ENCODE assay signal across 24 cellular contexts in genomic region chr3:46239301-46239938, GRCh38. TPM values are rescaled to one million over a fixed set of nuclear protein-coding genes. Genes with fewer than 3 reads are reported as not detected.
"Had no signal": no experiment of that assay in that cellular context is flagged by ENCODE, and none has a peak within 500 bp of the region (broad histone marks: within the 10 kb centered on the region; RNA-seq: fewer than 3 reads in every experiment).

No MANE protein-coding gene starts in this region.

- H3K9me3 ChIP-seq: spleen, thyroid gland had no signal

- H3K4me2 ChIP-seq: hepatocyte had no signal

- ATAC-seq: activated CD8-positive, alpha-beta memory T cell treated with anti-CD3 and anti-CD28 coated beads, Interleukin-2, amount 10 ng/mL, durations not matched to agents 7 days and 5 days; activated T-helper 17 cell treated with anti-CD3 and anti-CD28 coated beads, Interleukin-2, amount 50 U/mL, for 72 hours; left lobe of liver had no signal

- H3K79me2 ChIP-seq: hepatocyte had no signal

- H3K4me1 ChIP-seq: thyroid gland had no signal

- H2AFZ ChIP-seq: hepatocyte had no signal

- FAIRE-seq: colon, kidney had no signal

- H3K27me3 ChIP-seq: hepatocyte, spleen, thyroid gland had no signal

- H3K36me3 ChIP-seq: spleen, thyroid gland, WERI-Rb-1 had no signal

- H3K4me3 ChIP-seq: hepatocyte, lung, spleen, thyroid gland had no signal

- H3K27ac ChIP-seq: hepatocyte, spleen, thyroid gland, WERI-Rb-1 had no signal

- DNase-seq: activated CD4-positive, alpha-beta memory T cell treated with anti-CD3 and anti-CD28 coated beads for 36 hours; activated CD4-positive, alpha-beta T cell treated with anti-CD3 and anti-CD28 coated beads for 4 hours; activated CD8-positive, alpha-beta memory T cell treated with anti-CD3 and anti-CD28 coated beads, Interleukin-2, amount 10 ng/mL, durations not matched to agents 7 days and 5 days; activated naive CD4-positive, alpha-beta T cell; activated naive CD8-positive, alpha-beta T cell treated with anti-CD3 and anti-CD28 coated beads for 36 hours; activated T-cell treated with anti-CD3 and anti-CD28 coated beads, Interleukin-2, amount 50 U/mL, for 1 hour; amniotic stem cell; central memory CD4-positive, alpha-beta T cell; kidney; nucleus accumbens; spleen; stimulated activated naive CD4-positive, alpha-beta T cell; thyroid gland; WERI-Rb-1 had no signal

RNA-seq across cellular contexts. Expression of gene CCR3, which starts 2.8 kb away (rescaled TPM):
- total RNA-seq: activated CD4-positive, alpha-beta memory T cell treated with anti-CD3 and anti-CD28 coated beads for 36 hours; activated naive CD8-positive, alpha-beta T cell treated with anti-CD3 and anti-CD28 coated beads for 36 hours; activated T-helper 17 cell treated with anti-CD3 and anti-CD28 coated beads, Interleukin-2, amount 50 U/mL, for 72 hours; glomerular endothelial cell; hepatocyte; kidney; left lobe of liver; mesothelial cell of epicardium; subcutaneous adipose tissue; thyroid gland; urinary bladder had no signal
- polyA plus RNA-seq: esophagus, urinary bladder had no signal

RNA-seq across cellular contexts. Expression of gene CCR1, which starts 31.3 kb away (rescaled TPM):
- total RNA-seq: glomerular endothelial cell, mesothelial cell of epicardium had no signal
